9 cellular contexts compared by ENCODE assay signal in the genomic region with DNA sequence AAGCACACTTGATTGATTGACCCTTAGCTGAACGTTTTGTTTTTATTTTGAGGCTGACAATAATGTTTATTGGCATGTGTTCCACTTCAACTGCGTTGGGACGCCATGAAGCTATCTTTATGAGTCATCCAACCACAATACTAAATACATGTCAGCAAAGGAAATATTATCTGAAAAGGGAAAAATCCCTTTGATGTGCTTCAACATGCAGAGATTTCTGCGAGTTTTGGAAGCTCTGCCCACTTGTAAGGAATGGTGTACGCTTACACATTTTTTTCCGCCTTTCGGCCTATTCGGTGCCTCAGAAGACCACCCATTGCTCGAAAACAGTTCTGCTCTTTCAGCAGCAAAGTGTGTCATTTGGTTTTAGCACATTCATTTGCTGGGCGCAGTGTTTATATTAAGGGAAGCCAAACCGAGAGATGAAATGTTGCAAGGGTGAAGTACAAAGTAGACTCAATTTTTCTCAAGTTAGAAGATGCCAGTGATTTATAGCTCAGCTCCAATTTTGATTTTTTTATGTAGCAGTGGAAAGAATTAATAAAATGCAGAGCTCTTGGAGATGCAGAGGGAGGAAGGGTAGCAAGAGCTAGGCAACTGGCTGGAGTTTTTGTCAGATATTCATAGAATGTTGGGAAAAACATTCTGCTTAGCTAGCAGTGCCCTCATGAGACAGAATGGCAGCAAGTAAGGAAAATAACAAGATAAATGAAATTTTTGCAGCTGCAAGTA.
DNase-seq lines count a peak whose midpoint lies in the region; ATAC-seq and TF ChIP-seq lines count a peak whose summit lies in the region.
"Had no signal": no experiment of that assay in that cellular context is flagged by ENCODE, and none has a peak within 500 bp of the region (broad histone marks: within the 10 kb centered on the region; RNA-seq: fewer than 3 reads in every experiment).

No MANE protein-coding gene starts in this region.

- TF ChIP-seq CTCF in epithelial cell of proximal tubule (conservative IDR thresholded peaks at IDR 0.05; ENCODE audit: low read depth, low read length): peak; percentile 40

- ATAC-seq in GM18870 (IDR thresholded peaks at IDR 0.05; ENCODE audit: unreplicated experiment) (peak; percentile 63), GM21367 (IDR thresholded peaks at IDR 0.05; ENCODE audit: unreplicated experiment) (no peak)

- H3K4me3 ChIP-seq in epithelial cell of proximal tubule (ENCODE audit: low read depth, low read length) (no peak overlapping the region), skeletal muscle cell (ENCODE audit: low read depth, low read length) (no peak overlapping the region)
- H3K4me3 ChIP-seq: neural progenitor cell had no signal

- DNase-seq in NCI-H2227 (lab: John Stamatoyannopoulos, UW; ENCODE audit: unreplicated experiment) (peak; percentile 3), epithelial cell of proximal tubule (ENCODE audit: low read depth) (no peak), skeletal muscle cell (ENCODE audit: low read depth) (peak; percentile 37), SHP77 (lab: John Stamatoyannopoulos, UW) (no peak), T-helper 1 cell (no peak), T1000 (lab: John Stamatoyannopoulos, UW) (no peak)

Comparison
In these comparisons a context has a peak if more than half of its experiments do, and no peak if none do; other contexts are left out.
1. DNase-seq: peak in NCI-H2227 (single experiment) and skeletal muscle cell (single experiment); none in epithelial cell of proximal tubule (single experiment), SHP77 (0 of 2), T-helper 1 cell (0 of 5) and T1000 (single experiment).